Comparison of ENCODE assay signal across 8 cellular contexts in the genomic region with DNA sequence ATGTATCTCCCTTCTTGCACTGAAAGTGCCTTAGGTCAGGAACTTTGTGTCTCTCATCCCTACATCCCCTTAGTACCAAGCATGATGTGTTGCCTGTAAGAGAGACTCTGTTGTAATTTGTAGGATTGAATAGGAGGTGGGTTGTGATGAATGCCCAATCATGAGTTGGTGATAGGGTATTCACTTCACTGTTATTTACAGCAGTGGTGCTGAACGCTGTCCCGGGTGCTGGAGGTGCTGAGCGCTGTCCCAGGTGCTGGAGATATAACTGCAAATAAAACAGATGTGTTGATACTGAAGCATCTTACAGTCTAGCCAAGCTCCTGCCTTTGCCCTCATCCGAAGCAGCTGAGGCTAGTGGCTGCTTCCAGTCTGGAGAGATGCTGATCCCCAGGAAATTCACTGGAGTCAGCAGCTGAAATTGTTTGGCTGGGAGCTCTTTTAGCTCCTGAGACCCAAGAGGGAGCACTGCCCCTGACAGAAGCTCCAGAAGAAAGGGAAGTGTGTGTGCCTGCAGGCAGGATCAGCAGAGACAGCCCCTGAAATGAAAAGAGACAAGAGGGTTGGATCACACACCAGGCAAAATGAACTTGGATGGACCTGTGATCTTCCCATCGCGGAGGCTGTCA.
DNase-seq lines count a peak whose midpoint lies in the region; ATAC-seq lines count a peak whose summit lies in the region.

No MANE protein-coding gene starts in this region.

- no peaks in the 10 kb centered on the region for H3K36me3 Mint-ChIP-seq in activated CD4-positive, alpha-beta memory T cell treated with anti-CD3 and anti-CD28 coated beads, Interleukin-2, amount 10 ng/mL, durations not matched to agents 7 days and 5 days (ENCODE audit: low read depth)

- no peak overlapping the region for H3K4me3 Mint-ChIP-seq in activated CD4-positive, alpha-beta memory T cell treated with anti-CD3 and anti-CD28 coated beads, Interleukin-2, amount 10 ng/mL, durations not matched to agents 7 days and 5 days

- peak; percentile 76 for ATAC-seq in HG02938 (IDR thresholded peaks at IDR 0.05; ENCODE audit: unreplicated experiment)
- ATAC-seq in left lobe of liver = peak; percentile 62
- no peak for ATAC-seq in HG03135 (IDR thresholded peaks at IDR 0.05; ENCODE audit: unreplicated experiment)

- DNase-seq in D341Med (ENCODE audit: low spot score) (peak; percentile 15), left lobe of liver (ENCODE audit: low spot score) (no peak), NCI-H2029 (lab: John Stamatoyannopoulos, UW) (no peak), mesenteric fat pad (ENCODE audit: low spot score) (no peak)
- DNase-seq in activated CD4-positive, alpha-beta memory T cell treated with anti-CD3 and anti-CD28 coated beads, Interleukin-2, amount 10 ng/mL, durations not matched to agents 7 days and 5 days = peak; percentile 21
- no peak for DNase-seq in activated effector memory CD4-positive, alpha-beta T cell treated with anti-CD3 and anti-CD28 coated beads, Interleukin-2, amount 50 U/mL, for 16 hours

- H3K27ac Mint-ChIP-seq in activated CD4-positive, alpha-beta memory T cell treated with anti-CD3 and anti-CD28 coated beads, Interleukin-2, amount 10 ng/mL, durations not matched to agents 7 days and 5 days = no peak overlapping the region

- H3K4me1 Mint-ChIP-seq in activated CD4-positive, alpha-beta memory T cell treated with anti-CD3 and anti-CD28 coated beads, Interleukin-2, amount 10 ng/mL, durations not matched to agents 7 days and 5 days = no peaks in the 10 kb centered on the region

- peaks cover 2% of the 10 kb centered on the region for H3K9me3 Mint-ChIP-seq in activated CD4-positive, alpha-beta memory T cell treated with anti-CD3 and anti-CD28 coated beads, Interleukin-2, amount 10 ng/mL, durations not matched to agents 7 days and 5 days

- no peaks in the 10 kb centered on the region for H3K27me3 Mint-ChIP-seq in activated CD4-positive, alpha-beta memory T cell treated with anti-CD3 and anti-CD28 coated beads, Interleukin-2, amount 10 ng/mL, durations not matched to agents 7 days and 5 days

- CTCF ChIA-PET in activated CD4-positive, alpha-beta memory T cell treated with anti-CD3 and anti-CD28 coated beads, Interleukin-2, amount 10 ng/mL, durations not matched to agents 7 days and 5 days (lab: Charles Lee) = no interaction called here

- POLR2A ChIA-PET in activated CD4-positive, alpha-beta memory T cell treated with anti-CD3 and anti-CD28 coated beads, Interleukin-2, amount 10 ng/mL, durations not matched to agents 7 days and 5 days (lab: Charles Lee) = no interaction called here

Comparison
In these comparisons a context has a peak if more than half of its experiments do, and no peak if none do; other contexts are left out.
1. DNase-seq: peak in D341Med (single experiment) and activated CD4-positive, alpha-beta memory T cell treated with anti-CD3 and anti-CD28 coated beads, Interleukin-2, amount 10 ng/mL, durations not matched to agents 7 days and 5 days (single experiment); none in left lobe of liver (single experiment), NCI-H2029 (single experiment), mesenteric fat pad (single experiment) and activated effector memory CD4-positive, alpha-beta T cell treated with anti-CD3 and anti-CD28 coated beads, Interleukin-2, amount 50 U/mL, for 16 hours (single experiment).